Comparison of ENCODE assay signal across 3 cellular contexts in the genomic region with DNA sequence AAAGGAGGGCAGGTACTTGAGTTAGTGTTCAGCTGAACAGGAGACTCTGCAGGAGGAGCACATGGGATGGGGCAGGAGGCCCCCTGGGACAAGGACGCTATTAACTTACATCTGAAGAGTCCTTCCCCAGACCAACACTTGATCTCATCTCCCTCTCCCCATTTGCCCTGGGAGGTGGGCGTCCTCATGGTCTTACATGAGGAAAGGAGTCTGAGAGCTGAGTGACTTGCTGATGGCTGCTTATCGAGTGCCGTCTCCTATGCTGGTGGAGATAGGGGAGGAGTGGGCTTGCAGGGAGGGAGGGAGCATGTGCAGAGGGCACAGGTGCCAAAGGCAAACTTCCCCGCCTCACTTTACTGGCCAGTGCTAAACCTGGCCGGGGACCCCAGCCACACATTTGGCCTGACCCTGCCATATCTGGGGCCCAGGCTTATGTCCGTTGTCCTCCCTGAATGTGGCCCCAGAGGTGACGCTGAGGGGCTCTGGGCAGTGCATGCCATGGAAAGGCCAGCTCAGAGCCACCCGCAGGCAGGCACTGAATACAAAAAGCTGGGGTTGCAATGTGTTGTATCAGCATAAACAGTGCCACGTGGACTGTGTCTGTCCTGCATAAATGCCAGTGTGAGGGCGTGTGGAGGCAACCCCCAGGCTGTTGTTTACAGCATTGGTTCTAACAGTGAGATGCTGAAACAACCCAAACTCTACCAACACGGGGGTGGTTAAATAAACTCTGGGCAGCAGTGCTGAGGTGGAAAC.
A peak's percentile ranks its signal among the peaks of the same experiment; 100 is the strongest.
TF ChIP-seq lines count a peak whose summit lies in the region.

No MANE protein-coding gene starts in this region.

TF ChIP-seq in SK-N-SH, 30 proteins besides CTCF, POLR2A, EP300 and RAD21:
- peak; percentile 42 for TF ChIP-seq MXI1 (IDR thresholded peaks at IDR 0.05; ENCODE audit: low read depth, low read length)
- no peak for TF ChIP-seq TCF12 (IDR thresholded peaks at IDR 0.05)
TF ChIP-seq in SK-N-SH: peak in this region for 1.

TF ChIP-seq in SK-N-SH treated with all-trans-retinoic acid at 6 μM for 48 hours, 23 proteins besides CTCF, POLR2A, EP300 and RAD21:
- TF ChIP-seq PPARA (CRISPR knock-in tag; IDR thresholded peaks at IDR 0.05; ENCODE audit: borderline replicate concordance) (no peak), ZNF70 (CRISPR knock-in tag; IDR thresholded peaks at IDR 0.05) (no peak), ZFP30 (CRISPR knock-in tag; IDR thresholded peaks at IDR 0.05) (no peak), RARB (CRISPR knock-in tag; IDR thresholded peaks at IDR 0.05) (no peak), ISL1 (CRISPR knock-in tag; IDR thresholded peaks at IDR 0.05) (no peak), TCF4 (CRISPR knock-in tag; IDR thresholded peaks at IDR 0.05; ENCODE audit: borderline replicate concordance) (no peak), CREB5 (CRISPR knock-in tag; IDR thresholded peaks at IDR 0.05; ENCODE audit: low read depth) (no peak), GLIS3 (CRISPR knock-in tag; IDR thresholded peaks at IDR 0.05) (no peak), ZFP3 (CRISPR knock-in tag; IDR thresholded peaks at IDR 0.05) (no peak), TOX (CRISPR knock-in tag; IDR thresholded peaks at IDR 0.05; ENCODE audit: borderline replicate concordance) (no peak), ARNTL (CRISPR knock-in tag; IDR thresholded peaks at IDR 0.05; ENCODE audit: borderline replicate concordance, low read depth) (no peak), BACH2 (CRISPR knock-in tag; IDR thresholded peaks at IDR 0.05; ENCODE audit: borderline replicate concordance) (no peak)
- TF ChIP-seq, protein P1, sequence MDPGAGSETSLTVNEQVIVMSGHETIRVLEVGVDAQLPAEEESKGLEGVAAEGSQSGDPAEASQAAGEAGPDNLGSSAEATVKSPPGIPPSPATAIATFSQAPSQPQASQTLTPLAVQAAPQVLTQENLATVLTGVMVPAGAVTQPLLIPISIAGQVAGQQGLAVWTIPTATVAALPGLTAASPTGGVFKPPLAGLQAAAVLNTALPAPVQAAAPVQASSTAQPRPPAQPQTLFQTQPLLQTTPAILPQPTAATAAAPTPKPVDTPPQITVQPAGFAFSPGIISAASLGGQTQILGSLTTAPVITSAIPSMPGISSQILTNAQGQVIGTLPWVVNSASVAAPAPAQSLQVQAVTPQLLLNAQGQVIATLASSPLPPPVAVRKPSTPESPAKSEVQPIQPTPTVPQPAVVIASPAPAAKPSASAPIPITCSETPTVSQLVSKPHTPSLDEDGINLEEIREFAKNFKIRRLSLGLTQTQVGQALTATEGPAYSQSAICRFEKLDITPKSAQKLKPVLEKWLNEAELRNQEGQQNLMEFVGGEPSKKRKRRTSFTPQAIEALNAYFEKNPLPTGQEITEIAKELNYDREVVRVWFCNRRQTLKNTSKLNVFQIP (CRISPR knock-in tag; IDR thresholded peaks at IDR 0.05; ENCODE audit: borderline replicate concordance, low read depth) = no peak
- TF ChIP-seq, protein P2, sequence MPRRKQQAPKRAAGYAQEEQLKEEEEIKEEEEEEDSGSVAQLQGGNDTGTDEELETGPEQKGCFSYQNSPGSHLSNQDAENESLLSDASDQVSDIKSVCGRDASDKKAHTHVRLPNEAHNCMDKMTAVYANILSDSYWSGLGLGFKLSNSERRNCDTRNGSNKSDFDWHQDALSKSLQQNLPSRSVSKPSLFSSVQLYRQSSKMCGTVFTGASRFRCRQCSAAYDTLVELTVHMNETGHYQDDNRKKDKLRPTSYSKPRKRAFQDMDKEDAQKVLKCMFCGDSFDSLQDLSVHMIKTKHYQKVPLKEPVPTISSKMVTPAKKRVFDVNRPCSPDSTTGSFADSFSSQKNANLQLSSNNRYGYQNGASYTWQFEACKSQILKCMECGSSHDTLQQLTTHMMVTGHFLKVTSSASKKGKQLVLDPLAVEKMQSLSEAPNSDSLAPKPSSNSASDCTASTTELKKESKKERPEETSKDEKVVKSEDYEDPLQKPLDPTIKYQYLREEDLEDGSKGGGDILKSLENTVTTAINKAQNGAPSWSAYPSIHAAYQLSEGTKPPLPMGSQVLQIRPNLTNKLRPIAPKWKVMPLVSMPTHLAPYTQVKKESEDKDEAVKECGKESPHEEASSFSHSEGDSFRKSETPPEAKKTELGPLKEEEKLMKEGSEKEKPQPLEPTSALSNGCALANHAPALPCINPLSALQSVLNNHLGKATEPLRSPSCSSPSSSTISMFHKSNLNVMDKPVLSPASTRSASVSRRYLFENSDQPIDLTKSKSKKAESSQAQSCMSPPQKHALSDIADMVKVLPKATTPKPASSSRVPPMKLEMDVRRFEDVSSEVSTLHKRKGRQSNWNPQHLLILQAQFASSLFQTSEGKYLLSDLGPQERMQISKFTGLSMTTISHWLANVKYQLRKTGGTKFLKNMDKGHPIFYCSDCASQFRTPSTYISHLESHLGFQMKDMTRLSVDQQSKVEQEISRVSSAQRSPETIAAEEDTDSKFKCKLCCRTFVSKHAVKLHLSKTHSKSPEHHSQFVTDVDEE (CRISPR knock-in tag; IDR thresholded peaks at IDR 0.05) = no peak

TF ChIP-seq in K562, 482 proteins besides CTCF, POLR2A, EP300 and RAD21:
- TF ChIP-seq ZNF3 (CRISPR knock-in tag; IDR thresholded peaks at IDR 0.05) (no peak), C11orf30 (IDR thresholded peaks at IDR 0.05; ENCODE audit: low read depth) (peak; percentile 69), ZNF561 (CRISPR knock-in tag; conservative IDR thresholded peaks at IDR 0.05) (no peak), MAFG (tag; conservative IDR thresholded peaks at IDR 0.05) (peak; percentile 46; the same call in 1 of the 2 replicates), ZNF324 (CRISPR knock-in tag; IDR thresholded peaks at IDR 0.05) (no peak), ZNF316 (IDR thresholded peaks at IDR 0.05) (peak; percentile 79), MNT (conservative IDR thresholded peaks at IDR 0.05) (0 out of 4 replicates have a peak, but pooled peaks have one; percentile 13 to 28)
- TF ChIP-seq, protein P3, sequence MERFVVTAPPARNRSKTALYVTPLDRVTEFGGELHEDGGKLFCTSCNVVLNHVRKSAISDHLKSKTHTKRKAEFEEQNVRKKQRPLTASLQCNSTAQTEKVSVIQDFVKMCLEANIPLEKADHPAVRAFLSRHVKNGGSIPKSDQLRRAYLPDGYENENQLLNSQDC (CRISPR knock-in tag; IDR thresholded peaks at IDR 0.05) = no peak
- TF ChIP-seq, protein P4, sequence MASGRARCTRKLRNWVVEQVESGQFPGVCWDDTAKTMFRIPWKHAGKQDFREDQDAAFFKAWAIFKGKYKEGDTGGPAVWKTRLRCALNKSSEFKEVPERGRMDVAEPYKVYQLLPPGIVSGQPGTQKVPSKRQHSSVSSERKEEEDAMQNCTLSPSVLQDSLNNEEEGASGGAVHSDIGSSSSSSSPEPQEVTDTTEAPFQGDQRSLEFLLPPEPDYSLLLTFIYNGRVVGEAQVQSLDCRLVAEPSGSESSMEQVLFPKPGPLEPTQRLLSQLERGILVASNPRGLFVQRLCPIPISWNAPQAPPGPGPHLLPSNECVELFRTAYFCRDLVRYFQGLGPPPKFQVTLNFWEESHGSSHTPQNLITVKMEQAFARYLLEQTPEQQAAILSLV (tag; IDR thresholded peaks at IDR 0.05) = no peak
- TF ChIP-seq, protein P5, sequence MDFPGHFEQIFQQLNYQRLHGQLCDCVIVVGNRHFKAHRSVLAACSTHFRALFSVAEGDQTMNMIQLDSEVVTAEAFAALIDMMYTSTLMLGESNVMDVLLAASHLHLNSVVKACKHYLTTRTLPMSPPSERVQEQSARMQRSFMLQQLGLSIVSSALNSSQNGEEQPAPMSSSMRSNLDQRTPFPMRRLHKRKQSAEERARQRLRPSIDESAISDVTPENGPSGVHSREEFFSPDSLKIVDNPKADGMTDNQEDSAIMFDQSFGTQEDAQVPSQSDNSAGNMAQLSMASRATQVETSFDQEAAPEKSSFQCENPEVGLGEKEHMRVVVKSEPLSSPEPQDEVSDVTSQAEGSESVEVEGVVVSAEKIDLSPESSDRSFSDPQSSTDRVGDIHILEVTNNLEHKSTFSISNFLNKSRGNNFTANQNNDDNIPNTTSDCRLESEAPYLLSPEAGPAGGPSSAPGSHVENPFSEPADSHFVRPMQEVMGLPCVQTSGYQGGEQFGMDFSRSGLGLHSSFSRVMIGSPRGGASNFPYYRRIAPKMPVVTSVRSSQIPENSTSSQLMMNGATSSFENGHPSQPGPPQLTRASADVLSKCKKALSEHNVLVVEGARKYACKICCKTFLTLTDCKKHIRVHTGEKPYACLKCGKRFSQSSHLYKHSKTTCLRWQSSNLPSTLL (IDR thresholded peaks at IDR 0.05) = no peak
